ENCODE assay signal across 8 cellular contexts in the genomic region with DNA sequence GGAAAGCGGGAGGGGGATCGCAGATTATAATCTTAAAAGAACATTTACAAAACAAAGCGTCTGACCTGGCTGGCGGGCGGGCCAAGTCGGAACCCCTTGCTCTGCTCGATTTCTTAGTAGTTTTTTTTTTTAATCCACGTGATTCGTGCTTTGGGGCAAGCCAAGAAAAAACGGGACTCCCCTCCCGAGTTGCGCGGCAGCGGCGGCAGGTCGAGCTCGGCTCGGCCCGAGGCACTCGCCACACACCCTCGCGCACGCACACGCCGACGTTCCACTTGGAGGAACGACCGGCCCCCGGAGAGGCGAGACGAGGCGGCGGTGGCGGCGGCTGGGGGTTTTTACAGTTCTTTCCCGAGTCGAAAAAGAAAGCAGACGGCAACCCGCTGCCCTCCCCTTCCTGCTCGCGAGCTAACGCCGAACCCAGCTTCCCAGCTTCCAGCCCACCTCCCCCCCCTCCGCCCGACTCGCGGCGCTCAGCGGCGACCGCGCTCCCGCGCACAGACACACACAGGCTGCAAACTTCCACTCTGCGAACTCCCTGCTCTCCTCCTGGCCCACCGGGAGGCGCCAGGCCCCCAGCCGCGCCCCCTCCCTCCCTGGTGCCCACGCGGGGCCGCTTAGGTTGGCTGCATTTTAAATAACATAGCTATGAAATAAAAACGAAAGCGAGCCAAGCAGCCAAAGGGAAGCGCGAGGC. TPM values are rescaled to one million over a fixed set of nuclear protein-coding genes. Genes with fewer than 3 reads are reported as not detected.
DNase-seq lines count a peak whose midpoint lies in the region; ATAC-seq and TF ChIP-seq lines count a peak whose summit lies in the region.

No MANE protein-coding gene starts in this region.

- H3K4ac ChIP-seq in H9 (ENCODE audit: low read depth, low read length): no peak overlapping the region

- H2AK5ac ChIP-seq in H9 (ENCODE audit: insufficient read length, low read length): no peak overlapping the region

- H3K4me2 ChIP-seq in H9 (ENCODE audit: insufficient read depth, insufficient read length, low read length): peak overlapping the region; percentile 74

- H2AFZ ChIP-seq in ACC112 (ENCODE audit: low read length, unreplicated experiment): no peak overlapping the region
- no peak overlapping the region for H2AFZ ChIP-seq in H9 (ENCODE audit: low read length)

- peak overlapping the region; percentile 29 for H3K9ac ChIP-seq in H9 (ENCODE audit: extremely low read depth, insufficient read length, low read length)

- H2BK15ac ChIP-seq in H9 (ENCODE audit: low read depth, low read length): no peak overlapping the region

- H3T11ph ChIP-seq in H9 (ENCODE audit: low read length): no peak overlapping the region

- H3K27ac ChIP-seq in ACC112 (ENCODE audit: low read depth, low read length): peak overlapping the region; percentile 66; the same call in 1 of the 2 replicates
- H3K27ac ChIP-seq in H9 (ENCODE audit: insufficient read length, low read depth, low read length): no peak overlapping the region
- H3K27ac ChIP-seq in VCaP: peak overlapping the region; percentile 81

- peaks cover 24 to 36% of the 10 kb centered on the region in 2 experiments for H3K4me1 Mint-ChIP-seq in H9
- H3K4me1 Mint-ChIP-seq in central memory CD8-positive, alpha-beta T cell: peaks cover 34% of the 10 kb centered on the region
- peaks cover 29% of the 10 kb centered on the region for H3K4me1 Mint-ChIP-seq in stimulated activated effector memory CD8-positive, alpha-beta T cell treated with anti-CD3 and anti-CD28 coated beads, Interleukin-12 subunit alpha, Interleukin-12 subunit beta, amount 100 ng/mL, for 72 hours

- H3K9me3 ChIP-seq in H9 (ENCODE audit: control insufficient read depth, low read depth, low read length): no peaks in the 10 kb centered on the region

- H3K14ac ChIP-seq in H9 (ENCODE audit: insufficient read depth, low read length): no peak overlapping the region

- H3K9me3 Mint-ChIP-seq in H9: peaks cover 41 to 42% of the 10 kb centered on the region in 2 experiments
- H3K9me3 Mint-ChIP-seq in central memory CD8-positive, alpha-beta T cell: no peaks in the 10 kb centered on the region
- no peaks in the 10 kb centered on the region for H3K9me3 Mint-ChIP-seq in stimulated activated effector memory CD8-positive, alpha-beta T cell treated with anti-CD3 and anti-CD28 coated beads, Interleukin-12 subunit alpha, Interleukin-12 subunit beta, amount 100 ng/mL, for 72 hours

- no peak overlapping the region for H4K91ac ChIP-seq in H9 (ENCODE audit: insufficient read length, low read depth, low read length)

- H2BK12ac ChIP-seq in H9 (ENCODE audit: insufficient read length, low read depth, low read length): no peak overlapping the region

- no peak overlapping the region for H2BK120ac ChIP-seq in H9 (ENCODE audit: low read depth, low read length, poor library complexity, severe bottlenecking)

- H3K4me1 ChIP-seq in ACC112 (ENCODE audit: control insufficient read depth, insufficient read depth, low read length, unreplicated experiment) (peaks cover 10% of the 10 kb centered on the region), H9 (ENCODE audit: insufficient read depth, low read length) (peaks cover 10% of the 10 kb centered on the region; the same call in 1 of the 2 replicates)

- peaks cover 34% of the 10 kb centered on the region for H3K23me2 ChIP-seq in H9 (ENCODE audit: insufficient read length, low read depth, low read length, poor library complexity, severe bottlenecking)

- TF ChIP-seq POLR2A in lower leg skin (IDR thresholded peaks at IDR 0.05): no peak

- intact Hi-C loops in lower leg skin (cut with DNase I; ENCODE audit: low total_unique reads): no loop called here

- WGBS in H9 (ENCODE audit: extremely low coverage, insufficient read length, low lambda C conversion rate): no CpG with 5 or more reads among the region's 66 CpGs
- 1 to 2% methylated on average over 11 to 66 of the region's 66 CpGs for WGBS in lower leg skin, 2 donors

- peaks cover 47% of the 10 kb centered on the region for H3K79me2 ChIP-seq in ACC112 (ENCODE audit: control insufficient read depth, insufficient read depth, low read length, unreplicated experiment)
- H3K79me2 ChIP-seq in H9 (ENCODE audit: insufficient read depth, low read length): peaks cover 17% of the 10 kb centered on the region

- TF ChIP-seq CTCF in H9 (conservative IDR thresholded peaks at IDR 0.05): no peak
- TF ChIP-seq CTCF in VCaP (conservative IDR thresholded peaks at IDR 0.05): no peak
- TF ChIP-seq CTCF in lower leg skin (IDR thresholded peaks at IDR 0.05): no peak

- H3K56ac ChIP-seq in H9 (ENCODE audit: insufficient read length, low read depth, low read length): no peak overlapping the region

- peak overlapping the region; percentile 79 for H3K18ac ChIP-seq in H9 (ENCODE audit: insufficient read length, low read depth, low read length)

- H3K36me3 Mint-ChIP-seq in H9 (ENCODE audit: insufficient read depth in 1 of 3, low read depth in 3 of 3): peaks cover 0 to 8% (median 5%) of the 10 kb centered on the region in 3 experiments; a peak in 5 of 7 replicates
- peaks cover 34% of the 10 kb centered on the region for H3K36me3 Mint-ChIP-seq in central memory CD8-positive, alpha-beta T cell (ENCODE audit: insufficient read depth)
- H3K36me3 Mint-ChIP-seq in stimulated activated effector memory CD8-positive, alpha-beta T cell treated with anti-CD3 and anti-CD28 coated beads, Interleukin-12 subunit alpha, Interleukin-12 subunit beta, amount 100 ng/mL, for 72 hours: peaks cover 50% of the 10 kb centered on the region

- H4K20me1 ChIP-seq in H9 (ENCODE audit: control insufficient read depth, insufficient read depth, insufficient read length): no peaks in the 10 kb centered on the region

- no peak overlapping the region for H2BK5ac ChIP-seq in H9 (ENCODE audit: insufficient read length, low read length)

- H3K27ac Mint-ChIP-seq in H9: no peak overlapping the region
- H3K27ac Mint-ChIP-seq in central memory CD8-positive, alpha-beta T cell (ENCODE audit: low read depth): peak overlapping the region; percentile 88
- peak overlapping the region; percentile 84 for H3K27ac Mint-ChIP-seq in stimulated activated effector memory CD8-positive, alpha-beta T cell treated with anti-CD3 and anti-CD28 coated beads, Interleukin-12 subunit alpha, Interleukin-12 subunit beta, amount 100 ng/mL, for 72 hours

- H2BK20ac ChIP-seq in H9 (ENCODE audit: low read depth, low read length, poor library complexity, severe bottlenecking): no peak overlapping the region

- no peaks in the 10 kb centered on the region for H3K79me1 ChIP-seq in H9 (ENCODE audit: insufficient read depth, low read depth, low read length, poor library complexity, severe bottlenecking)

- peak overlapping the region; percentile 80 to 86 for H3K4me3 Mint-ChIP-seq in H9
- peak overlapping the region; percentile 93 for H3K4me3 Mint-ChIP-seq in central memory CD8-positive, alpha-beta T cell
- peak overlapping the region; percentile 90 for H3K4me3 Mint-ChIP-seq in stimulated activated effector memory CD8-positive, alpha-beta T cell treated with anti-CD3 and anti-CD28 coated beads, Interleukin-12 subunit alpha, Interleukin-12 subunit beta, amount 100 ng/mL, for 72 hours

- H3K4me3 ChIP-seq in ACC112 (ENCODE audit: low read depth, low read length): peak overlapping the region; percentile 77
- peak overlapping the region; percentile 53 for H3K4me3 ChIP-seq in lower leg skin (ENCODE audit: low read depth, poor library complexity, severe bottlenecking)

- peaks cover 33% of the 10 kb centered on the region for H3K27me3 Mint-ChIP-seq in H9 (ENCODE audit: low read depth)
- no peaks in the 10 kb centered on the region for H3K27me3 Mint-ChIP-seq in central memory CD8-positive, alpha-beta T cell

- H3K27me3 ChIP-seq in ACC112 (ENCODE audit: insufficient read depth, low read length) (no peaks in the 10 kb centered on the region), H9 (ENCODE audit: insufficient read depth, low read length) (peaks cover 26% of the 10 kb centered on the region; the same call in 1 of the 2 replicates)

- DNase-seq in H9: peak; percentile 61
- peak; percentile 39 to 61 for DNase-seq in central memory CD8-positive, alpha-beta T cell (ENCODE audit: low spot score in 2 of 2)
- DNase-seq in lower leg skin (ENCODE audit: low spot score in 2 of 2): peak in 1 of 2 donors; percentile 90
- DNase-seq in stimulated activated effector memory CD8-positive, alpha-beta T cell treated with anti-CD3 and anti-CD28 coated beads, Interleukin-12 subunit alpha, Interleukin-12 subunit beta, amount 100 ng/mL, for 72 hours (ENCODE audit: low spot score in 2 of 2): peak in 1 of 2 donors; percentile 70
- DNase-seq in KG1 (lab: John Stamatoyannopoulos, UW): no peak

- no peak overlapping the region for H3K23ac ChIP-seq in H9 (ENCODE audit: insufficient read length, low read depth, low read length)

- H4K5ac ChIP-seq in H9 (ENCODE audit: insufficient read length, low read depth, low read length): no peak overlapping the region

- no peak overlapping the region for H4K8ac ChIP-seq in H9 (replicated peaks; ENCODE audit: insufficient read length, low read depth, low read length)

- H3K36me3 ChIP-seq in ACC112 (ENCODE audit: insufficient read depth, low read length): no peaks in the 10 kb centered on the region

- ATAC-seq in central memory CD8-positive, alpha-beta T cell (replicated peaks; ENCODE audit: extremely low read depth, poor library complexity, severe bottlenecking): peak; percentile 26
- ATAC-seq in stimulated activated effector memory CD8-positive, alpha-beta T cell treated with anti-CD3 and anti-CD28 coated beads, Interleukin-12 subunit alpha, Interleukin-12 subunit beta, amount 100 ng/mL, for 72 hours: peak; percentile 2
- no peak for ATAC-seq in GM21515 (IDR thresholded peaks at IDR 0.05; ENCODE audit: unreplicated experiment)

RNA-seq across cellular contexts. Expression of a gene that starts 1.2 kb away (rescaled TPM):
- total RNA-seq in H9 (2021) (126 and 134 TPM in 2 replicates), lower leg skin (10 to 100 TPM; 23.8 to 37.5 (median 31.1) TPM)

Comparison
In these comparisons a context has a peak if more than half of its experiments do, and no peak if none do; other contexts are left out.
1. H3K27ac Mint-ChIP-seq: peak in central memory CD8-positive, alpha-beta T cell (single experiment) and stimulated activated effector memory CD8-positive, alpha-beta T cell treated with anti-CD3 and anti-CD28 coated beads, Interleukin-12 subunit alpha, Interleukin-12 subunit beta, amount 100 ng/mL, for 72 hours (single experiment); none in H9 (0 of 3).
2. Peak in every context shown above with its lines, with median percentiles within 50 percentile points of each other: H3K4me3 Mint-ChIP-seq.